8 cellular contexts compared by ENCODE assay signal in the genomic region with DNA sequence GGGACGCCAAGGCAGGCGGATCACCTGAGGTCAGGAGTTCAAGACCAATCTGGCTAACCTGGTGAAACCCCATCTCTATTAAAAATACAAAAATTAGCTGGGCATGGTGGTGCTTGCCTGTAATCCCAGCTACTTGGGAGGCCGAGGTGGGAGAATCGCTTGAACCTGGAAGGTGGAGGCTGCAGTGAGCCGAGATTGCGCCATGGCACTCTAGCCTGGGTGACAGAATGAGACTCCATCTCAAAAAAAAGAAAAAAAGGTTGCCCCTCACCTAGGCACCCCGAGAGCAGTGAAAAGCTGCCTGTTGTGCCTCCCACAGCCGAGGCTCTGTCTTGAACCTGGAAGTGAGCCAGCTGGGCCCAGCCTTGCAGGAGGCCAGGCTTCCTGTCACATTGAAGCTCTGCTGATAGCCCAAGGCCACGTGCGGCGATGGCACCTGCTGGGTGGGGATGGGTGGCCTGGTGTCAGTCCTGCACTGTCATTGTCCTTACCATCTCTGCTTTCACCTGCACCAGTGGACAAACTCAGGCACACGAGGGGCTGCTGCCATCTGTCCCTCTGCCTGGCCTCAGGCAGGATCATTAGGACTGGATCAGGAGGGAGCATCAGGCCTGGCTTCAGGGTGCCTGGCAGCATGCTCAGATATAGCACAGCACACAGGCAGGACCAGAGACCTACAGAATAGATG. TPM values are rescaled to one million over a fixed set of nuclear protein-coding genes. Genes with fewer than 3 reads are reported as not detected.
DNase-seq lines count a peak whose midpoint lies in the region; ATAC-seq and TF ChIP-seq lines count a peak whose summit lies in the region.

No MANE protein-coding gene starts in this region.

- peaks cover 49% of the 10 kb centered on the region for H3K4me1 Mint-ChIP-seq in T-helper 2 cell treated with Interferon-gamma antibody and Interleukin-4, amounts not matched to agents 5 μg/mL and 100 μg/mL, for 36 hours (ENCODE audit: low read depth)
- peaks cover 27% of the 10 kb centered on the region for H3K4me1 Mint-ChIP-seq in glutamatergic neuron (ENCODE audit: low read depth, unreplicated experiment)

- no peaks in the 10 kb centered on the region for H3K27me3 Mint-ChIP-seq in T-helper 2 cell treated with Interferon-gamma antibody and Interleukin-4, amounts not matched to agents 5 μg/mL and 100 μg/mL, for 36 hours (ENCODE audit: low read depth)
- H3K27me3 Mint-ChIP-seq in glutamatergic neuron (ENCODE audit: unreplicated experiment), result peaks cover 8% of the 10 kb centered on the region

- peaks cover 4% of the 10 kb centered on the region for H3K36me3 Mint-ChIP-seq in T-helper 2 cell treated with Interferon-gamma antibody and Interleukin-4, amounts not matched to agents 5 μg/mL and 100 μg/mL, for 36 hours (ENCODE audit: low read depth)
- H3K36me3 Mint-ChIP-seq in glutamatergic neuron (ENCODE audit: unreplicated experiment), result no peaks in the 10 kb centered on the region

- peak; percentile 51 for DNase-seq in NCI-H510A (lab: John Stamatoyannopoulos, UW)
- DNase-seq in NCI-H510A treated with DMSO at 0.1 percent for 48 hours (lab: John Stamatoyannopoulos, UW), result no peak
- no peak for DNase-seq in T-helper 2 cell treated with Interferon-gamma antibody and Interleukin-4, amounts not matched to agents 5 μg/mL and 100 μg/mL, for 36 hours (ENCODE audit: low spot score)
- DNase-seq in glutamatergic neuron, result peak; percentile 45
- DNase-seq in stimulated activated naive CD4-positive, alpha-beta T cell treated with Interleukin-2 at 50 U/mL for 16 hours (lab: John Stamatoyannopoulos, UW), result peak; percentile 25
- no peak for DNase-seq in retina

- no peaks in the 10 kb centered on the region for H3K9me3 Mint-ChIP-seq in T-helper 2 cell treated with Interferon-gamma antibody and Interleukin-4, amounts not matched to agents 5 μg/mL and 100 μg/mL, for 36 hours
- peaks cover 15% of the 10 kb centered on the region for H3K9me3 Mint-ChIP-seq in glutamatergic neuron (ENCODE audit: unreplicated experiment)

- no peak for TF ChIP-seq CTCF in glutamatergic neuron (IDR thresholded peaks at IDR 0.05; ENCODE audit: partially characterized antibody, unreplicated experiment)

- H3K4me3 Mint-ChIP-seq in T-helper 2 cell treated with Interferon-gamma antibody and Interleukin-4, amounts not matched to agents 5 μg/mL and 100 μg/mL, for 36 hours, result peak overlapping the region; percentile 14
- H3K4me3 Mint-ChIP-seq in glutamatergic neuron (ENCODE audit: unreplicated experiment), result no peak overlapping the region

- no peak for ATAC-seq in HG03520 (IDR thresholded peaks at IDR 0.05; ENCODE audit: unreplicated experiment)
- no peak for ATAC-seq in HG03469 (IDR thresholded peaks at IDR 0.05; ENCODE audit: unreplicated experiment)

- peak overlapping the region; percentile 46 for H3K27ac Mint-ChIP-seq in T-helper 2 cell treated with Interferon-gamma antibody and Interleukin-4, amounts not matched to agents 5 μg/mL and 100 μg/mL, for 36 hours
- H3K27ac Mint-ChIP-seq in glutamatergic neuron (ENCODE audit: unreplicated experiment), result peak overlapping the region; percentile 78

RNA-seq across cellular contexts. Expression of a gene that starts 37.8 kb away (rescaled TPM):
- 23.0 TPM for total RNA-seq in glutamatergic neuron (ENCODE audit: unreplicated experiment)

RNA-seq across cellular contexts. Expression of a gene that starts 43.2 kb away (rescaled TPM):
- 153 TPM for total RNA-seq in glutamatergic neuron (ENCODE audit: unreplicated experiment)

Comparison
In these comparisons a context has a peak if more than half of its experiments do, and no peak if none do; other contexts are left out.
1. DNase-seq: peak in NCI-H510A (single experiment), glutamatergic neuron (single experiment) and stimulated activated naive CD4-positive, alpha-beta T cell treated with Interleukin-2 at 50 U/mL for 16 hours (single experiment); none in NCI-H510A treated with DMSO at 0.1 percent for 48 hours (single experiment), T-helper 2 cell treated with Interferon-gamma antibody and Interleukin-4, amounts not matched to agents 5 μg/mL and 100 μg/mL, for 36 hours (single experiment) and retina (single experiment).